Comparison of ENCODE assay signal across 6 cellular contexts in genomic region chr11:6249822-6250555, GRCh38. TPM values are rescaled to one million over a fixed set of nuclear protein-coding genes. Genes with fewer than 3 reads are reported as not detected.
DNase-seq lines count a peak whose midpoint lies in the region; TF ChIP-seq lines count a peak whose summit lies in the region.

No MANE protein-coding gene starts in this region.

- H3K27me3 ChIP-seq in vagina: no peaks in the 10 kb centered on the region

- no peaks in the 10 kb centered on the region for H3K36me3 Mint-ChIP-seq in activated T-cell treated with anti-CD3 and anti-CD28 coated beads, Interleukin-2, amount 50 U/mL, for 24 hours (ENCODE audit: low read depth)

- H3K27me3 Mint-ChIP-seq in activated T-cell treated with anti-CD3 and anti-CD28 coated beads, Interleukin-2, amount 50 U/mL, for 24 hours: peaks cover under 1% of the 10 kb centered on the region

- H3K27ac ChIP-seq in vagina: peak overlapping the region; percentile 30

- TF ChIP-seq CTCF in vagina (IDR thresholded peaks at IDR 0.05): no peak

- no peaks in the 10 kb centered on the region for H3K9me3 ChIP-seq in vagina

- H3K36me3 ChIP-seq in vagina: no peaks in the 10 kb centered on the region

- no peak overlapping the region for H3K4me3 Mint-ChIP-seq in activated T-cell treated with anti-CD3 and anti-CD28 coated beads, Interleukin-2, amount 50 U/mL, for 24 hours

- H3K9me3 Mint-ChIP-seq in activated T-cell treated with anti-CD3 and anti-CD28 coated beads, Interleukin-2, amount 50 U/mL, for 24 hours: no peaks in the 10 kb centered on the region

- no peak overlapping the region for H3K4me3 ChIP-seq in vagina

- no peak overlapping the region for H3K27ac Mint-ChIP-seq in activated T-cell treated with anti-CD3 and anti-CD28 coated beads, Interleukin-2, amount 50 U/mL, for 24 hours

- no peaks in the 10 kb centered on the region for H3K4me1 Mint-ChIP-seq in activated T-cell treated with anti-CD3 and anti-CD28 coated beads, Interleukin-2, amount 50 U/mL, for 24 hours (ENCODE audit: low read depth)

- intact Hi-C loops in vagina (cut with DNase I): loop anchor here (10.0 kb wide), 1 partner anchor 105 kb away; no protein-coding TSS in a partner anchor

- DNase-seq in SIG-M5 treated with dmso at 0.1 percent for 504 hours (lab: John Stamatoyannopoulos, UW; ENCODE audit: unreplicated experiment) (peak; percentile 14), SIG-M5 (lab: John Stamatoyannopoulos, UW) (no peak), glomerular visceral epithelial cell (ENCODE audit: extremely low spot score) (peak; percentile 58), vagina (ENCODE audit: extremely low spot score in 2 of 2) (no peak)
- no peak for DNase-seq in stimulated activated CD4-positive, alpha-beta T cell treated with anti-CD3 and anti-CD28 coated beads, Interleukin-2, amount 100 ng/mL, for 48 hours
- DNase-seq in activated T-cell treated with anti-CD3 and anti-CD28 coated beads, Interleukin-2, amount 50 U/mL, for 24 hours: no peak

- no peak for TF ChIP-seq POLR2A in vagina (IDR thresholded peaks at IDR 0.05)

- H3K4me1 ChIP-seq in vagina: no peaks in the 10 kb centered on the region

RNA-seq across cellular contexts. Expression of gene CCKBR, which starts 9.6 kb away (rescaled TPM):
- total RNA-seq in vagina: not detected

RNA-seq across cellular contexts. Expression of gene CNGA4, which starts 11.1 kb away (rescaled TPM):
- total RNA-seq in vagina: not detected

RNA-seq across cellular contexts. Expression of gene FHIP1B, which starts 15.6 kb away (rescaled TPM):
- 65.1 TPM for total RNA-seq in vagina

RNA-seq across cellular contexts. Expression of gene C11orf42, which starts 44.6 kb away (rescaled TPM):
- not detected for total RNA-seq in vagina

RNA-seq across cellular contexts. Expression of gene OR52W1, which starts 51.0 kb away (rescaled TPM):
- total RNA-seq in vagina: not detected

Comparison
In these comparisons a context has a peak if more than half of its experiments do, and no peak if none do; other contexts are left out.
1. DNase-seq: peak in SIG-M5 treated with dmso at 0.1 percent for 504 hours (single experiment) and glomerular visceral epithelial cell (single experiment); none in SIG-M5 (single experiment), vagina (0 of 2), stimulated activated CD4-positive, alpha-beta T cell treated with anti-CD3 and anti-CD28 coated beads, Interleukin-2, amount 100 ng/mL, for 48 hours (0 of 2) and activated T-cell treated with anti-CD3 and anti-CD28 coated beads, Interleukin-2, amount 50 U/mL, for 24 hours (single experiment).